In genomic region chr7:50305697-50306300, GRCh38 we compare ENCODE assay signal across 10 cellular contexts. TPM values are rescaled to one million over a fixed set of nuclear protein-coding genes. Genes with fewer than 3 reads are reported as not detected.
DNase-seq lines count a peak whose midpoint lies in the region; ATAC-seq and TF ChIP-seq lines count a peak whose summit lies in the region.
"Had no signal": no experiment of that assay in that cellular context is flagged by ENCODE, and none has a peak within 500 bp of the region (broad histone marks: within the 10 kb centered on the region; RNA-seq: fewer than 3 reads in every experiment).

No MANE protein-coding gene starts in this region.

- no peaks in the 10 kb centered on the region for H4K20me1 ChIP-seq in Loucy (ENCODE audit: insufficient read depth, low read length, poor library complexity, severe bottlenecking)

- H3K4me1 ChIP-seq in Loucy (ENCODE audit: insufficient read depth, low read length, poor library complexity, severe bottlenecking) (peaks cover 49% of the 10 kb centered on the region), sigmoid colon (peaks cover 0 to 8% (median 5%) of the 10 kb centered on the region in 4 donors)

- H3K27me3 ChIP-seq in Loucy (ENCODE audit: insufficient read depth, low read length, poor library complexity, severe bottlenecking), result no peaks in the 10 kb centered on the region
- peaks cover 0 to 76% (median 31%) of the 10 kb centered on the region in 45 donors for H3K27me3 ChIP-seq in dorsolateral prefrontal cortex
- H3K27me3 ChIP-seq in sigmoid colon, result peaks cover 7 to 46% (median 31%) of the 10 kb centered on the region in 3 donors

- 43 to 69% methylated on average over 7 of the region's 7 CpGs for WGBS in sigmoid colon, 2 donors

- peaks cover 3% of the 10 kb centered on the region; the same call in 1 of the 2 replicates for H3F3A ChIP-seq in Loucy (ENCODE audit: low read depth)

- in situ Hi-C loops in KBM-7 (cut with MboI; ENCODE audit: low pct_unique_long_range_greater_than_20kb, low sequenced_read_pairs), result no loop called here

- no peaks in the 10 kb centered on the region for H3K9me2 ChIP-seq in Loucy (replicated peaks; ENCODE audit: low read depth, low read length)

- TF ChIP-seq CTCF in Loucy (conservative IDR thresholded peaks at IDR 0.05; ENCODE audit: low read length), result no peak
- no peak for TF ChIP-seq CTCF in dorsolateral prefrontal cortex (IDR thresholded peaks at IDR 0.05 in 54 of 56, conservative IDR thresholded peaks at IDR 0.05 in 2 of 56; ENCODE audit: low read depth in 1 of 56, partially characterized antibody in 56 of 56)
- no peak for TF ChIP-seq CTCF in sigmoid colon (IDR thresholded peaks at IDR 0.05)

- H3K4me2 ChIP-seq in Loucy (ENCODE audit: low read depth, low read length, poor library complexity, severe bottlenecking), result peak overlapping the region; percentile 79

- H3K36me3 ChIP-seq in Loucy (ENCODE audit: insufficient read depth, low read length) (no peaks in the 10 kb centered on the region), sigmoid colon (no peaks in the 10 kb centered on the region)

- no peak for ATAC-seq in HG02981 (IDR thresholded peaks at IDR 0.05; ENCODE audit: unreplicated experiment)

- no peaks in the 10 kb centered on the region for H3K9me3 ChIP-seq in Loucy (ENCODE audit: insufficient read depth, low read depth, low read length)
- no peaks in the 10 kb centered on the region for H3K9me3 ChIP-seq in sigmoid colon

- no peak for TF ChIP-seq POLR2A in sigmoid colon (IDR thresholded peaks at IDR 0.05)

- H3K4me3 ChIP-seq in GM08714 (ENCODE audit: low read length) (peak overlapping the region; percentile 98), Loucy (ENCODE audit: low read length, poor library complexity, severe bottlenecking) (peak overlapping the region; percentile 94), dorsolateral prefrontal cortex (peak overlapping the region in 46 of 59 donors; percentile 4 to 68 (median 42)), sigmoid colon (peak overlapping the region in 3 of 4 donors; percentile 9 to 47 (median 46))

- intact Hi-C loops in dorsolateral prefrontal cortex (cut with DNase I) (no loop called here), sigmoid colon (cut with DNase I) (no loop called here)

- peak overlapping the region; percentile 90 for H3K9ac ChIP-seq in Loucy (ENCODE audit: low read depth, low read length, poor library complexity, severe bottlenecking)

- no peak for DNase-seq in dorsolateral prefrontal cortex
- no peak for DNase-seq in sigmoid colon
- DNase-seq in KBM-7, result no peak
- DNase-seq in NCI-H2227 treated with DMSO at 0.1 percent for 48 hours (lab: John Stamatoyannopoulos, UW), result no peak
- DNase-seq: H9, NCI-H187 treated with DMSO at 0.1 percent for 48 hours had no signal

- H3K27ac ChIP-seq in dorsolateral prefrontal cortex (peak overlapping the region in 6 of 59 donors; percentile 3 to 41 (median 14)), sigmoid colon (peak overlapping the region in 1 of 4 donors; percentile 28)

- TF ChIP-seq EP300 in sigmoid colon (IDR thresholded peaks at IDR 0.05), result no peak

- H3K79me2 ChIP-seq in Loucy (ENCODE audit: insufficient read depth, low read length), result peaks cover 63% of the 10 kb centered on the region

- no peak overlapping the region; the same call in 1 of the 2 replicates for H2AFZ ChIP-seq in Loucy (ENCODE audit: low read length)

RNA-seq across cellular contexts. Expression of gene IKZF1, which starts 1.3 kb away (rescaled TPM):
- total RNA-seq in dorsolateral prefrontal cortex (10 to 100 TPM in 18 of 120 experiments, 1 to 10 TPM in 102; 1.7 to 15.4 (median 6.4) TPM), sigmoid colon (10 to 100 TPM in 1 of 4 donors, 1 to 10 TPM in 3; 5.5 to 20.5 (median 7.6) TPM)
- 10 to 100 TPM in 1 of 3 donors, 1 to 10 TPM in 2; 1.8 to 29.9 (median 1.8) TPM for polyA plus RNA-seq in sigmoid colon
- total RNA-seq: osteocyte had no signal

Comparison
In these comparisons a context has a peak if more than half of its experiments do, and no peak if none do; other contexts are left out.
1. H3K4me3 ChIP-seq: peak in every context shown above with its lines; median percentile 98 in GM08714; 94 in Loucy; 46 in sigmoid colon; 42 in dorsolateral prefrontal cortex.